ENCODE assay signal across 12 cellular contexts in genomic region chr19:6232567-6232966, GRCh38. TPM values are rescaled to one million over a fixed set of nuclear protein-coding genes. Genes with fewer than 3 reads are reported as not detected.
DNase-seq lines count a peak whose midpoint lies in the region; ATAC-seq and TF ChIP-seq lines count a peak whose summit lies in the region.
"Had no signal": no experiment of that assay in that cellular context is flagged by ENCODE, and none has a peak within 500 bp of the region (broad histone marks: within the 10 kb centered on the region; RNA-seq: fewer than 3 reads in every experiment).

No MANE protein-coding gene starts in this region.

- peaks cover 4% of the 10 kb centered on the region for H3K36me3 Mint-ChIP-seq in activated T-helper 1 cell treated with anti-CD3 and anti-CD28 coated beads, Interleukin-12 subunit alpha, Interleukin-12 subunit beta, Interleukin-2, Interleukin-4 antibody, amounts not matched to agents 30 ng/mL and 10 ng/mL and 1 ng/mL, durations not matched to agents 14 hours and 24 hours and 36 hours (ENCODE audit: low read depth)
- H3K36me3 Mint-ChIP-seq: activated naive CD8-positive, alpha-beta T cell had no signal

- DNase-seq in HFF-Myc (ENCODE audit: extremely low read depth, low read depth), result peak; percentile 52
- peak; percentile 80 for DNase-seq in adipocyte (ENCODE audit: low read depth)
- no peak for DNase-seq in smooth muscle cell (lab: John Stamatoyannopoulos, UW; ENCODE audit: unreplicated experiment)
- DNase-seq in head of caudate nucleus, result no peak
- DNase-seq in NCI-H510A (lab: John Stamatoyannopoulos, UW), result no peak
- no peak for DNase-seq in activated T-helper 1 cell treated with anti-CD3 and anti-CD28 coated beads, Interleukin-12 subunit alpha, Interleukin-12 subunit beta, Interleukin-2, Interleukin-4 antibody, amounts not matched to agents 30 ng/mL and 10 ng/mL and 1 ng/mL, durations not matched to agents 14 hours and 24 hours and 36 hours (ENCODE audit: low spot score)
- DNase-seq: NCI-H1092 treated with DMSO at 0.1 percent for 48 hours, WERI-Rb-1 had no signal

- ATAC-seq in gastroesophageal sphincter, result no peak
- ATAC-seq in GM21447 (IDR thresholded peaks at IDR 0.05; ENCODE audit: unreplicated experiment), result no peak

- H2AFZ ChIP-seq in smooth muscle cell (ENCODE audit: low read depth), result no peak overlapping the region

- H3K36me3 ChIP-seq in adipocyte (ENCODE audit: control insufficient read depth, insufficient read depth, low read length, severe bottlenecking), result peaks cover 12% of the 10 kb centered on the region
- peaks cover 0 to 19% of the 10 kb centered on the region in 2 donors for H3K36me3 ChIP-seq in gastroesophageal sphincter
- no peaks in the 10 kb centered on the region for H3K36me3 ChIP-seq in smooth muscle cell (ENCODE audit: low read depth)

- H3K27me3 Mint-ChIP-seq in activated T-helper 1 cell treated with anti-CD3 and anti-CD28 coated beads, Interleukin-12 subunit alpha, Interleukin-12 subunit beta, Interleukin-2, Interleukin-4 antibody, amounts not matched to agents 30 ng/mL and 10 ng/mL and 1 ng/mL, durations not matched to agents 14 hours and 24 hours and 36 hours (ENCODE audit: insufficient read depth), result no peaks in the 10 kb centered on the region
- H3K27me3 Mint-ChIP-seq: activated naive CD8-positive, alpha-beta T cell had no signal

- no peaks in the 10 kb centered on the region for H3K27me3 ChIP-seq in adipocyte (replicated peaks; ENCODE audit: control insufficient read depth, insufficient read depth, low read length)
- no peaks in the 10 kb centered on the region for H3K27me3 ChIP-seq in gastroesophageal sphincter
- H3K27me3 ChIP-seq in smooth muscle cell (ENCODE audit: low read depth), result no peaks in the 10 kb centered on the region
- H3K27me3 ChIP-seq: neutrophil had no signal

- WGBS in gastroesophageal sphincter (ENCODE audit: low coverage in 1 of 2), 2 donors, result 52 to 65% methylated on average over 6 to 8 of the region's 9 CpGs
- 40% methylated on average over 9 of the region's 9 CpGs for WGBS in smooth muscle cell (ENCODE audit: low lambda C conversion rate)

- H3K4me2 ChIP-seq in smooth muscle cell, result peak overlapping the region; percentile 69

- no peaks in the 10 kb centered on the region for H3K9me3 Mint-ChIP-seq in activated T-helper 1 cell treated with anti-CD3 and anti-CD28 coated beads, Interleukin-12 subunit alpha, Interleukin-12 subunit beta, Interleukin-2, Interleukin-4 antibody, amounts not matched to agents 30 ng/mL and 10 ng/mL and 1 ng/mL, durations not matched to agents 14 hours and 24 hours and 36 hours

- peaks cover 81% of the 10 kb centered on the region for H3K79me2 ChIP-seq in smooth muscle cell (ENCODE audit: low read depth)

- H3K27ac ChIP-seq in gastroesophageal sphincter (peak overlapping the region in 3 of 4 donors; percentile 68 to 78 (median 71)), smooth muscle cell (ENCODE audit: low read depth) (peak overlapping the region; percentile 62)
- H3K27ac ChIP-seq: WERI-Rb-1 had no signal

- H3K9ac ChIP-seq in adipocyte (ENCODE audit: low read length) (peak overlapping the region; percentile 66), smooth muscle cell (ENCODE audit: low read depth) (no peak overlapping the region)

- intact Hi-C loops in head of caudate nucleus (cut with DNase I), result no loop called here
- intact Hi-C loops in activated T-helper 1 cell treated with anti-CD3 and anti-CD28 coated beads, Interleukin-12 subunit alpha, Interleukin-12 subunit beta, Interleukin-2, Interleukin-4 antibody, amounts not matched to agents 30 ng/mL and 10 ng/mL and 1 ng/mL, durations not matched to agents 14 hours and 24 hours and 36 hours (cut with micrococcal nuclease), result no loop called here

- no peaks in the 10 kb centered on the region for H3F3A ChIP-seq in smooth muscle cell (ENCODE audit: low read depth)

- TF ChIP-seq POLR2A in gastroesophageal sphincter (IDR thresholded peaks at IDR 0.05), result no peak

- H4K20me1 ChIP-seq in smooth muscle cell (ENCODE audit: low read depth), result peaks cover 99% of the 10 kb centered on the region

- H3K4me3 Mint-ChIP-seq in activated T-helper 1 cell treated with anti-CD3 and anti-CD28 coated beads, Interleukin-12 subunit alpha, Interleukin-12 subunit beta, Interleukin-2, Interleukin-4 antibody, amounts not matched to agents 30 ng/mL and 10 ng/mL and 1 ng/mL, durations not matched to agents 14 hours and 24 hours and 36 hours, result no peak overlapping the region
- H3K4me3 Mint-ChIP-seq: activated naive CD8-positive, alpha-beta T cell had no signal

- H3K9me3 ChIP-seq in adipocyte (ENCODE audit: control insufficient read depth, low read length) (no peaks in the 10 kb centered on the region), gastroesophageal sphincter (no peaks in the 10 kb centered on the region), smooth muscle cell (replicated peaks; ENCODE audit: low read depth) (no peaks in the 10 kb centered on the region)
- H3K9me3 ChIP-seq: neutrophil had no signal

- H3K27ac Mint-ChIP-seq in activated T-helper 1 cell treated with anti-CD3 and anti-CD28 coated beads, Interleukin-12 subunit alpha, Interleukin-12 subunit beta, Interleukin-2, Interleukin-4 antibody, amounts not matched to agents 30 ng/mL and 10 ng/mL and 1 ng/mL, durations not matched to agents 14 hours and 24 hours and 36 hours, result no peak overlapping the region
- H3K27ac Mint-ChIP-seq: activated naive CD8-positive, alpha-beta T cell had no signal

- peaks cover 31% of the 10 kb centered on the region for H3K4me1 ChIP-seq in adipocyte (ENCODE audit: control insufficient read depth, insufficient read depth, low read length)
- peaks cover 0 to 77% (median 41%) of the 10 kb centered on the region in 3 donors for H3K4me1 ChIP-seq in gastroesophageal sphincter
- peaks cover 10% of the 10 kb centered on the region for H3K4me1 ChIP-seq in smooth muscle cell (ENCODE audit: low read depth)

- H3K4me1 Mint-ChIP-seq in activated T-helper 1 cell treated with anti-CD3 and anti-CD28 coated beads, Interleukin-12 subunit alpha, Interleukin-12 subunit beta, Interleukin-2, Interleukin-4 antibody, amounts not matched to agents 30 ng/mL and 10 ng/mL and 1 ng/mL, durations not matched to agents 14 hours and 24 hours and 36 hours (ENCODE audit: low read depth), result no peaks in the 10 kb centered on the region

- TF ChIP-seq EP300 in gastroesophageal sphincter (IDR thresholded peaks at IDR 0.05), result no peak

- TF ChIP-seq CTCF in HFF-Myc (IDR thresholded peaks at IDR 0.05; ENCODE audit: low read depth, low read length, missing control alignments), result no peak
- no peak for TF ChIP-seq CTCF in gastroesophageal sphincter (IDR thresholded peaks at IDR 0.05)
- TF ChIP-seq CTCF in smooth muscle cell (IDR thresholded peaks at IDR 0.05; ENCODE audit: borderline replicate concordance, insufficient read depth, poor library complexity, severe bottlenecking), result no peak

- H3K4me3 ChIP-seq in HFF-Myc (replicated peaks; ENCODE audit: low read depth, low read length) (no peak overlapping the region; the same call in 1 of the 2 replicates), adipocyte (ENCODE audit: low read length) (peak overlapping the region; percentile 1), gastroesophageal sphincter (no peak overlapping the region), smooth muscle cell (no peak overlapping the region)

RNA-seq across cellular contexts. Expression of gene MLLT1, which starts 47.2 kb away (rescaled TPM):
- total RNA-seq in gastroesophageal sphincter, result 10 to 100 TPM; 21.4 to 42.5 (median 23.8) TPM
- total RNA-seq in smooth muscle cell, result 15.4 and 18.8 TPM in 2 replicates
- polyA plus RNA-seq in smooth muscle cell, result 25.2 and 27.3 TPM in 2 replicates
- 71.6 and 77.4 TPM in 2 replicates for total RNA-seq in activated T-helper 1 cell treated with anti-CD3 and anti-CD28 coated beads, Interleukin-12 subunit alpha, Interleukin-12 subunit beta, Interleukin-2, Interleukin-4 antibody, amounts not matched to agents 30 ng/mL and 10 ng/mL and 1 ng/mL, durations not matched to agents 14 hours and 24 hours and 36 hours

Comparison
In these comparisons a context has a peak if more than half of its experiments do, and no peak if none do; other contexts are left out.
1. DNase-seq: peak in HFF-Myc (single experiment) and adipocyte (single experiment); none in smooth muscle cell (single experiment), head of caudate nucleus (0 of 42), NCI-H510A (single experiment) and activated T-helper 1 cell treated with anti-CD3 and anti-CD28 coated beads, Interleukin-12 subunit alpha, Interleukin-12 subunit beta, Interleukin-2, Interleukin-4 antibody, amounts not matched to agents 30 ng/mL and 10 ng/mL and 1 ng/mL, durations not matched to agents 14 hours and 24 hours and 36 hours (single experiment).